In the genomic region with DNA sequence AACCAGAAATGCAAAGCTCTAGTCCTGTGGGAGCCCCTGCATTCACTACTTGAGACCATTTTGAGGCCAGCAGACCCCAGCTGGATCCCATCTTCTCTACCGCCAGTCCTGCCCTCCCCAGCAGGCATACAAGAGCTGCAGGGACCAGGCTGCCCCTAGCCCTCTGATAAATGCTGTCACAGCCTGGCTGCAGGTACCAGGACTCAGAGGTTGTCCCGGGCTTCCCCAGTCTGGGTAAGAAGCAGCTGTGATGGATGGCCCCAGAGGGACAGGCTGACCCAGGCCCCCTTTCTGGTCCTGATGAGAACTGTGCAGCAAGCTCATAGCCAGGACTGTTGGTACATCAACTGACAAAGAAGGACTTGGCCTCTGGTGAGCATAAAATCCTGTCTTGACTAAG, we compare ENCODE assay signal across 29 cellular contexts.
"Had no signal": no experiment of that assay in that cellular context is flagged by ENCODE, and none has a peak within 500 bp of the region (broad histone marks: within the 10 kb centered on the region; RNA-seq: fewer than 3 reads in every experiment).

No MANE protein-coding gene starts in this region.

- ATAC-seq: activated T-helper 17 cell treated with anti-CD3 and anti-CD28 coated beads, Interleukin-2, amount 50 U/mL, for 72 hours had no signal

- H3K36me3 Mint-ChIP-seq: activated CD4-positive, alpha-beta memory T cell treated with anti-CD3 and anti-CD28 coated beads for 36 hours; activated naive CD4-positive, alpha-beta T cell treated with anti-CD3 and anti-CD28 coated beads, Interleukin-2, amount 10 ng/mL, durations not matched to agents 7 days and 5 days; activated naive CD8-positive, alpha-beta T cell treated with anti-CD3 and anti-CD28 coated beads for 36 hours had no signal

- H3K4me3 Mint-ChIP-seq: activated CD4-positive, alpha-beta memory T cell treated with anti-CD3 and anti-CD28 coated beads for 36 hours; activated CD4-positive, alpha-beta T cell treated with anti-CD3 and anti-CD28 coated beads, Interleukin-2, amount 10 ng/mL, durations not matched to agents 7 days and 5 days; activated naive CD4-positive, alpha-beta T cell treated with anti-CD3 and anti-CD28 coated beads, Interleukin-2, amount 10 ng/mL, durations not matched to agents 7 days and 5 days; activated naive CD8-positive, alpha-beta T cell treated with anti-CD3 and anti-CD28 coated beads for 36 hours; activated T-helper 17 cell treated with anti-CD3 and anti-CD28 coated beads, Interleukin-2, amount 50 U/mL, for 72 hours had no signal

- H3K27ac Mint-ChIP-seq: activated CD4-positive, alpha-beta memory T cell treated with anti-CD3 and anti-CD28 coated beads for 36 hours; activated naive CD4-positive, alpha-beta T cell treated with anti-CD3 and anti-CD28 coated beads, Interleukin-2, amount 10 ng/mL, durations not matched to agents 7 days and 5 days; activated naive CD8-positive, alpha-beta T cell treated with anti-CD3 and anti-CD28 coated beads for 36 hours; activated T-helper 17 cell treated with anti-CD3 and anti-CD28 coated beads, Interleukin-2, amount 50 U/mL, for 72 hours had no signal

- H3K36me3 ChIP-seq: breast epithelium, Peyer's patch, SJCRH30 had no signal

- H3K27ac ChIP-seq: breast epithelium, Peyer's patch, RWPE1, SJCRH30, VCaP had no signal

- H3K9me3 ChIP-seq: breast epithelium, Peyer's patch, SJCRH30, SK-N-SH had no signal

- H3K9me3 Mint-ChIP-seq: activated CD4-positive, alpha-beta memory T cell treated with anti-CD3 and anti-CD28 coated beads for 36 hours; activated CD4-positive, alpha-beta T cell treated with anti-CD3 and anti-CD28 coated beads, Interleukin-2, amount 10 ng/mL, durations not matched to agents 7 days and 5 days; activated naive CD4-positive, alpha-beta T cell treated with anti-CD3 and anti-CD28 coated beads, Interleukin-2, amount 10 ng/mL, durations not matched to agents 7 days and 5 days; activated naive CD8-positive, alpha-beta T cell treated with anti-CD3 and anti-CD28 coated beads for 36 hours; activated T-helper 17 cell treated with anti-CD3 and anti-CD28 coated beads, Interleukin-2, amount 50 U/mL, for 72 hours had no signal

- H3K4me1 Mint-ChIP-seq: activated naive CD4-positive, alpha-beta T cell treated with anti-CD3 and anti-CD28 coated beads, Interleukin-2, amount 10 ng/mL, durations not matched to agents 7 days and 5 days; activated naive CD8-positive, alpha-beta T cell treated with anti-CD3 and anti-CD28 coated beads for 36 hours; activated T-helper 17 cell treated with anti-CD3 and anti-CD28 coated beads, Interleukin-2, amount 50 U/mL, for 72 hours had no signal

- H3K27me3 ChIP-seq: breast epithelium, Peyer's patch, SJCRH30 had no signal

- H3K9ac ChIP-seq: SK-N-SH had no signal

- DNase-seq: activated CD4-positive, alpha-beta memory T cell treated with anti-CD3 and anti-CD28 coated beads for 36 hours; activated CD4-positive, alpha-beta T cell treated with anti-CD3 and anti-CD28 coated beads, Interleukin-2, amount 10 ng/mL, durations not matched to agents 7 days and 5 days; activated CD4-positive, CD25-positive, alpha-beta regulatory T cell; activated CD8-positive, alpha-beta memory T cell treated with anti-CD3 and anti-CD28 coated beads for 24 hours; activated gamma-delta T cell; activated naive CD4-positive, alpha-beta T cell treated with anti-CD3 and anti-CD28 coated beads, Interleukin-2, amount 10 ng/mL, durations not matched to agents 7 days and 5 days; activated naive CD8-positive, alpha-beta T cell treated with anti-CD3 and anti-CD28 coated beads for 36 hours; activated T-cell treated with anti-CD3 and anti-CD28 coated beads for 4 hours; activated T-cell treated with anti-CD3 and anti-CD28 coated beads, Interleukin-2, amount 50 U/mL, for 48 hours; anterior cingulate cortex; central memory CD4-positive, alpha-beta T cell; Kasumi-1; NCI-H1048; NCI-H1417; NCI-H1694; NCI-H2029; NCI-H2107; NCI-H2171 treated with DMSO at 0.1 percent for 48 hours; NCI-H226; NCI-H526 treated with DMSO at 0.1 percent for 48 hours; Peyer's patch; Right ventricle myocardium superior; SJCRH30; SK-N-SH; T-helper 1 cell had no signal

- H3K4me3 ChIP-seq: breast epithelium, Peyer's patch, SJCRH30 had no signal

- H3K27me3 Mint-ChIP-seq: activated CD4-positive, alpha-beta memory T cell treated with anti-CD3 and anti-CD28 coated beads for 36 hours; activated naive CD4-positive, alpha-beta T cell treated with anti-CD3 and anti-CD28 coated beads, Interleukin-2, amount 10 ng/mL, durations not matched to agents 7 days and 5 days; activated naive CD8-positive, alpha-beta T cell treated with anti-CD3 and anti-CD28 coated beads for 36 hours had no signal

- H3K4me1 ChIP-seq: Peyer's patch, SJCRH30 had no signal

- H3K4me2 ChIP-seq: SK-N-SH had no signal
